Comparison of ENCODE assay signal across 29 cellular contexts in the genomic region with DNA sequence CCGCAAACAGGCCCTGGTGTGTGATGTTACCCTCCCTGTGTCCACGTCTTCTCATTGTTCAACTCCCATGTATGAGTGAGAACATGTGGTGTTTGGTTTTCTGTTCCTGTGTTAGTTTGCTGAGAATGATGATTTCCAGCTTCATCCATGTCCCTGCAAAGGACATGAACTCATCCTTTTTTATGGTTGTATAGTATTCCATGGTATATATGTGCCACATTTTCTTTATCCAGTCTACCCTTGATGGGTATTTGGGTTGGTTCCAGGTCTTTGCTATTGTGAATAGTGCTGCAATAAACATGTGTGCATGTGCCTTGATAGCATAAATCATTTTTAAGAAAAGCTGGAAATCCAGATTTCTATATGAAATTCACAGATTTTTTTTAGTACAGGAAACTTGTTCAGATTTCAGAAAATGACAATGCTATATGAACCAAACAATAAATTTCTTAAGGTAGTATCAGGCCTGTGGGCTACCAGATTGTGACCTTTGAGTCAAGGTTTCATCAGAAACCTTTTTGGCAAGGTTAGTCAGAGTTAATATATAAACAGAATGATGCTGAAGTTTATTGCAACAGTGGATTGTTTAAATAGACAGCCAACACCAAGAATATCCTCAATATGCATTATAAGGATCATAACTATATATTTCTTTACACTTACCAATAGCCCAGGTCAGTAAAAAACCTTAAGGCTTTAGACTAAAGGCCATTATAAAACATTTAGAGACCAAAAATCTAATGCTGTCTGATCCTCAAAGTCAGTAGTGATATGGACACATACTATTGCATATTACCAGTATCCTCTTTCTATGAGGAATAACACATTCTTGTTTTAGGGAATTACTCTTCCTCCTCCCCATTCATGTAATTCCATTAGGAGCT.
A peak's percentile ranks its signal among the peaks of the same experiment; 100 is the strongest.
DNase-seq lines count a peak whose midpoint lies in the region; ATAC-seq, FAIRE-seq and TF ChIP-seq lines count a peak whose summit lies in the region.
"Had no signal": no experiment of that assay in that cellular context is flagged by ENCODE, and none has a peak within 500 bp of the region (broad histone marks: within the 10 kb centered on the region; RNA-seq: fewer than 3 reads in every experiment).

No MANE protein-coding gene starts in this region.

- TF ChIP-seq CTCF in A549 (IDR thresholded peaks at IDR 0.05) (no peak), fibroblast of mammary gland (conservative IDR thresholded peaks at IDR 0.05; ENCODE audit: control insufficient read depth, insufficient read depth, low read depth, low read length) (no peak), liver (IDR thresholded peaks at IDR 0.05; ENCODE audit: low read depth, low read length, missing input control) (no peak)

- ATAC-seq in A549 (peak; percentile 53 to 57), GM19395 (IDR thresholded peaks at IDR 0.05; ENCODE audit: unreplicated experiment) (no peak), HG03457 (IDR thresholded peaks at IDR 0.05; ENCODE audit: unreplicated experiment) (no peak)
- ATAC-seq in stimulated activated memory B cell treated with anti-CD40 and anti-IgM and Interleukin-4, amounts not matched to agents 10 μg/mL and 1 μg/mL and 100 μg/mL, for 72 hours, result no peak
- ATAC-seq: activated CD4-positive, alpha-beta T cell treated with anti-CD3 and anti-CD28 coated beads for 36 hours had no signal

- H3K27me3 Mint-ChIP-seq in activated CD4-positive, alpha-beta memory T cell treated with anti-CD3 and anti-CD28 coated beads, Interleukin-2, amount 10 ng/mL, durations not matched to agents 7 days and 5 days, result peaks cover 24% of the 10 kb centered on the region
- no peaks in the 10 kb centered on the region for H3K27me3 Mint-ChIP-seq in stimulated activated memory B cell treated with anti-CD40 and anti-IgM and Interleukin-4, amounts not matched to agents 10 μg/mL and 1 μg/mL and 100 μg/mL, for 72 hours
- H3K27me3 Mint-ChIP-seq: activated CD4-positive, alpha-beta T cell treated with anti-CD3 and anti-CD28 coated beads for 36 hours; activated naive CD8-positive, alpha-beta T cell treated with anti-CD3 and anti-CD28 coated beads for 36 hours; progenitor cell of endocrine pancreas had no signal

- no peaks in the 10 kb centered on the region for H3K9me3 Mint-ChIP-seq in activated CD4-positive, alpha-beta memory T cell treated with anti-CD3 and anti-CD28 coated beads, Interleukin-2, amount 10 ng/mL, durations not matched to agents 7 days and 5 days
- H3K9me3 Mint-ChIP-seq in stimulated activated memory B cell treated with anti-CD40 and anti-IgM and Interleukin-4, amounts not matched to agents 10 μg/mL and 1 μg/mL and 100 μg/mL, for 72 hours, result peaks cover 2% of the 10 kb centered on the region
- H3K9me3 Mint-ChIP-seq: activated naive CD8-positive, alpha-beta T cell treated with anti-CD3 and anti-CD28 coated beads for 36 hours; CD4-positive, alpha-beta memory T cell had no signal

- DNase-seq in A549 (ENCODE audit: low read depth in 1 of 2, low spot score in 1 of 2), result peak in 1 of 2 experiments; percentile 48
- peak; percentile 43 for DNase-seq in M059J (ENCODE audit: low read depth)
- DNase-seq in fibroblast of mammary gland (ENCODE audit: low read depth), result peak; percentile 32
- DNase-seq in activated CD4-positive, alpha-beta memory T cell treated with anti-CD3 and anti-CD28 coated beads, Interleukin-2, amount 10 ng/mL, durations not matched to agents 7 days and 5 days, result no peak
- DNase-seq: 8988T; activated CD4-positive, alpha-beta T cell treated with anti-CD3 and anti-CD28 coated beads for 36 hours; activated effector memory CD4-positive, alpha-beta T cell treated with anti-CD3 and anti-CD28 coated beads, Interleukin-2, amount 50 U/mL, for 16 hours; activated naive CD8-positive, alpha-beta T cell treated with anti-CD3 and anti-CD28 coated beads for 36 hours; activated T-cell treated with anti-CD3 and anti-CD28 coated beads, Interleukin-2, amount 50 U/mL, for 1 hour; CD4-positive, alpha-beta memory T cell; central memory CD4-positive, alpha-beta T cell; dermis blood vessel endothelial cell; esophagus squamous epithelium; NCI-H1048; NCI-H187 treated with DMSO at 0.1 percent for 48 hours; NCI-H2171 treated with DMSO at 0.1 percent for 48 hours; NCI-H524; NK-92 treated with Interleukin-12 subunit alpha and Interleukin-12 subunit beta, amount 100 ng/mL, for 24 hours; PC-9; SHP77; sigmoid colon; stimulated activated naive CD4-positive, alpha-beta T cell treated with Interleukin-2 at 50 U/mL for 16 hours had no signal

- H3K36me3 ChIP-seq in liver (ENCODE audit: control insufficient read depth in 4 of 4, insufficient read depth in 3 of 4, low read depth in 1 of 4, low read length in 3 of 4), result no peaks in the 10 kb centered on the region
- H3K36me3 ChIP-seq: ascending aorta, esophagus squamous epithelium, HAP-1, sigmoid colon had no signal

- H3K9me3 ChIP-seq in A549 (no peaks in the 10 kb centered on the region), liver (ENCODE audit: control insufficient read depth in 4 of 4, low read length in 3 of 4) (no peaks in the 10 kb centered on the region)
- H3K9me3 ChIP-seq: ascending aorta, esophagus squamous epithelium, HAP-1, sigmoid colon had no signal

- H3K27me3 ChIP-seq in liver (ENCODE audit: control insufficient read depth in 4 of 4, insufficient read depth in 4 of 4, low read length in 3 of 4), result no peaks in the 10 kb centered on the region
- H3K27me3 ChIP-seq: ascending aorta, esophagus squamous epithelium, sigmoid colon had no signal

- no peak overlapping the region for H3K4me3 Mint-ChIP-seq in activated CD4-positive, alpha-beta memory T cell treated with anti-CD3 and anti-CD28 coated beads, Interleukin-2, amount 10 ng/mL, durations not matched to agents 7 days and 5 days
- H3K4me3 Mint-ChIP-seq in stimulated activated memory B cell treated with anti-CD40 and anti-IgM and Interleukin-4, amounts not matched to agents 10 μg/mL and 1 μg/mL and 100 μg/mL, for 72 hours, result no peak overlapping the region
- H3K4me3 Mint-ChIP-seq: activated CD4-positive, alpha-beta T cell treated with anti-CD3 and anti-CD28 coated beads for 36 hours; activated naive CD8-positive, alpha-beta T cell treated with anti-CD3 and anti-CD28 coated beads for 36 hours; CD4-positive, alpha-beta memory T cell had no signal

- no peak for TF ChIP-seq POLR2A in A549 (IDR thresholded peaks at IDR 0.05; ENCODE audit: low read length)

- H3K4me2 ChIP-seq in A549, result peak overlapping the region; percentile 60
- H3K4me2 ChIP-seq: PC-9 had no signal

- H3K9ac ChIP-seq in liver (ENCODE audit: low read depth in 1 of 2, low read length in 2 of 2), result no peak overlapping the region

- FAIRE-seq in A549 (lab: Jason Lieb, UNC), result no peak

- H3K27ac ChIP-seq in A549 (peak overlapping the region; percentile 78 to 83), liver (ENCODE audit: low read depth in 1 of 2, low read length in 2 of 2) (peak overlapping the region; percentile 55 to 74)
- H3K27ac ChIP-seq: ascending aorta, esophagus squamous epithelium, PC-9, sigmoid colon had no signal

- H3K27ac Mint-ChIP-seq in activated CD4-positive, alpha-beta memory T cell treated with anti-CD3 and anti-CD28 coated beads, Interleukin-2, amount 10 ng/mL, durations not matched to agents 7 days and 5 days, result no peak overlapping the region
- no peak overlapping the region for H3K27ac Mint-ChIP-seq in stimulated activated memory B cell treated with anti-CD40 and anti-IgM and Interleukin-4, amounts not matched to agents 10 μg/mL and 1 μg/mL and 100 μg/mL, for 72 hours
- H3K27ac Mint-ChIP-seq: activated CD4-positive, alpha-beta T cell treated with anti-CD3 and anti-CD28 coated beads for 36 hours; activated naive CD8-positive, alpha-beta T cell treated with anti-CD3 and anti-CD28 coated beads for 36 hours; CD4-positive, alpha-beta memory T cell; progenitor cell of endocrine pancreas had no signal

- H3K4me1 ChIP-seq in A549, result peaks cover 78% of the 10 kb centered on the region
- H3K4me1 ChIP-seq in liver (ENCODE audit: control insufficient read depth in 4 of 4, insufficient read depth in 4 of 4, low read length in 3 of 4), result peaks cover 21 to 55% (median 53%) of the 10 kb centered on the region in 4 donors
- H3K4me1 ChIP-seq: sigmoid colon had no signal

- 90% methylated on average over 2 of the region's 2 CpGs for WGBS in A549 (ENCODE audit: missing lambda C conversion rate)
- WGBS in liver, result 79% methylated on average over 2 of the region's 2 CpGs

- POLR2A ChIA-PET in A549 (lab: Yijun Ruan, JAX), result no interaction called here
- POLR2A ChIA-PET in activated CD4-positive, alpha-beta memory T cell treated with anti-CD3 and anti-CD28 coated beads, Interleukin-2, amount 10 ng/mL, durations not matched to agents 7 days and 5 days (lab: Charles Lee), result no interaction called here

- TF ChIP-seq EP300 in A549 (IDR thresholded peaks at IDR 0.05), result peak in 1 of 2 experiments; percentile 63; a peak in 2 of 5 replicates

- H3K36me3 Mint-ChIP-seq in activated CD4-positive, alpha-beta memory T cell treated with anti-CD3 and anti-CD28 coated beads, Interleukin-2, amount 10 ng/mL, durations not matched to agents 7 days and 5 days (ENCODE audit: low read depth), result no peaks in the 10 kb centered on the region
- H3K36me3 Mint-ChIP-seq in stimulated activated memory B cell treated with anti-CD40 and anti-IgM and Interleukin-4, amounts not matched to agents 10 μg/mL and 1 μg/mL and 100 μg/mL, for 72 hours, result no peaks in the 10 kb centered on the region
- H3K36me3 Mint-ChIP-seq: activated naive CD8-positive, alpha-beta T cell treated with anti-CD3 and anti-CD28 coated beads for 36 hours; CD4-positive, alpha-beta memory T cell had no signal

- H3K4me1 Mint-ChIP-seq in activated CD4-positive, alpha-beta memory T cell treated with anti-CD3 and anti-CD28 coated beads, Interleukin-2, amount 10 ng/mL, durations not matched to agents 7 days and 5 days, result no peaks in the 10 kb centered on the region
- H3K4me1 Mint-ChIP-seq in stimulated activated memory B cell treated with anti-CD40 and anti-IgM and Interleukin-4, amounts not matched to agents 10 μg/mL and 1 μg/mL and 100 μg/mL, for 72 hours, result peaks cover under 1% of the 10 kb centered on the region
- H3K4me1 Mint-ChIP-seq: activated CD4-positive, alpha-beta T cell treated with anti-CD3 and anti-CD28 coated beads for 36 hours; CD4-positive, alpha-beta memory T cell had no signal

- CTCF ChIA-PET in A549 (lab: Yijun Ruan, JAX), result interaction anchor here (0.9 to 1.0 kb wide), 2 partner anchors 14 to 271 kb away, joined by 3 read pairs; no protein-coding TSS in a partner anchor
- CTCF ChIA-PET in activated CD4-positive, alpha-beta memory T cell treated with anti-CD3 and anti-CD28 coated beads, Interleukin-2, amount 10 ng/mL, durations not matched to agents 7 days and 5 days (lab: Charles Lee), result no interaction called here

- TF ChIP-seq RAD21 in A549 (conservative IDR thresholded peaks at IDR 0.05 in 1 of 2, IDR thresholded peaks at IDR 0.05 in 1 of 2) (peak in 1 of 2 experiments; percentile 38; a peak in 2 of 5 replicates), liver (IDR thresholded peaks at IDR 0.05) (peak; percentile 11 to 17)

- H3K4me3 ChIP-seq in A549 (no peak overlapping the region), fibroblast of mammary gland (ENCODE audit: control insufficient read depth, low read depth, low read length) (no peak overlapping the region), liver (ENCODE audit: low read depth in 1 of 3, low read length in 3 of 3) (no peak overlapping the region)
- H3K4me3 ChIP-seq: ascending aorta, esophagus squamous epithelium, HAP-1, PC-9, sigmoid colon had no signal

TF ChIP-seq in A549, 52 proteins besides CTCF, POLR2A, EP300 and RAD21 (continues in another document):
- peak; percentile 72 for TF ChIP-seq JUNB (IDR thresholded peaks at IDR 0.05)

Comparison
In these comparisons a context has a peak if more than half of its experiments do, and no peak if none do; other contexts are left out.
1. ATAC-seq: peak in A549 (2 of 2); none in GM19395 (single experiment), stimulated activated memory B cell treated with anti-CD40 and anti-IgM and Interleukin-4, amounts not matched to agents 10 μg/mL and 1 μg/mL and 100 μg/mL, for 72 hours (single experiment) and HG03457 (single experiment).